2 cellular contexts compared by ENCODE assay signal in the genomic region with DNA sequence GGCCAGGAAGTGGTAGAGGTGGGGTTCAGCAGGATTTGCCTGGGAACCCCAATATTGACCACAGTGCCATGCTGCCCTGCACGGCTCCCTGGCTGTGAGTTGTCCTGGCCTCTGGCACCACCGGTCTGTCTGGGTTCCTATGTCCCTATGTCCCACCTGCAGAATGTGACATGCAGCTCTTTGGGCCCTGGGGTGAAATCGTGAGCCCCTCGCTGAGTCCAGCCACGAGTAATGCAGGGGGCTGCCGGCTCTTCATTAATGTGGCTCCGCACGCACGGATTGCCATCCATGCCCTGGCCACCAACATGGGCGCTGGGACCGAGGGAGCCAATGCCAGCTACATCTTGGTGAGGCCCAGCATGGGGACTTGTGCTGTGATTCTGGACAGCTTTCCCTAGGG.
TF ChIP-seq lines count a peak whose summit lies in the region.

No MANE protein-coding gene starts in this region.

TF ChIP-seq in WTC11, 78 proteins besides CTCF, POLR2A, EP300 and RAD21:
- TF ChIP-seq, protein P1, sequence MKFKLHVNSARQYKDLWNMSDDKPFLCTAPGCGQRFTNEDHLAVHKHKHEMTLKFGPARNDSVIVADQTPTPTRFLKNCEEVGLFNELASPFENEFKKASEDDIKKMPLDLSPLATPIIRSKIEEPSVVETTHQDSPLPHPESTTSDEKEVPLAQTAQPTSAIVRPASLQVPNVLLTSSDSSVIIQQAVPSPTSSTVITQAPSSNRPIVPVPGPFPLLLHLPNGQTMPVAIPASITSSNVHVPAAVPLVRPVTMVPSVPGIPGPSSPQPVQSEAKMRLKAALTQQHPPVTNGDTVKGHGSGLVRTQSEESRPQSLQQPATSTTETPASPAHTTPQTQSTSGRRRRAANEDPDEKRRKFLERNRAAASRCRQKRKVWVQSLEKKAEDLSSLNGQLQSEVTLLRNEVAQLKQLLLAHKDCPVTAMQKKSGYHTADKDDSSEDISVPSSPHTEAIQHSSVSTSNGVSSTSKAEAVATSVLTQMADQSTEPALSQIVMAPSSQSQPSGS (CRISPR knock-in tag; IDR thresholded peaks at IDR 0.05; ENCODE audit: borderline replicate concordance, low read depth), result no peak
- TF ChIP-seq ZNF396 (CRISPR knock-in tag; IDR thresholded peaks at IDR 0.05; ENCODE audit: borderline replicate concordance) (no peak), ESRRA (CRISPR knock-in tag; IDR thresholded peaks at IDR 0.05; ENCODE audit: borderline replicate concordance) (no peak), ZBTB21 (CRISPR knock-in tag; IDR thresholded peaks at IDR 0.05; ENCODE audit: borderline replicate concordance) (no peak), SMAD3 (CRISPR knock-in tag; IDR thresholded peaks at IDR 0.05; ENCODE audit: borderline replicate concordance) (no peak), JUN (CRISPR knock-in tag; IDR thresholded peaks at IDR 0.05) (no peak), NFYB (CRISPR knock-in tag; conservative IDR thresholded peaks at IDR 0.05; ENCODE audit: low read depth) (no peak), RELA (CRISPR knock-in tag; IDR thresholded peaks at IDR 0.05; ENCODE audit: borderline replicate concordance) (no peak), FOXK1 (CRISPR knock-in tag; IDR thresholded peaks at IDR 0.05) (no peak), CBFB (CRISPR knock-in tag; IDR thresholded peaks at IDR 0.05; ENCODE audit: low read depth) (no peak)
- TF ChIP-seq, protein P2, sequence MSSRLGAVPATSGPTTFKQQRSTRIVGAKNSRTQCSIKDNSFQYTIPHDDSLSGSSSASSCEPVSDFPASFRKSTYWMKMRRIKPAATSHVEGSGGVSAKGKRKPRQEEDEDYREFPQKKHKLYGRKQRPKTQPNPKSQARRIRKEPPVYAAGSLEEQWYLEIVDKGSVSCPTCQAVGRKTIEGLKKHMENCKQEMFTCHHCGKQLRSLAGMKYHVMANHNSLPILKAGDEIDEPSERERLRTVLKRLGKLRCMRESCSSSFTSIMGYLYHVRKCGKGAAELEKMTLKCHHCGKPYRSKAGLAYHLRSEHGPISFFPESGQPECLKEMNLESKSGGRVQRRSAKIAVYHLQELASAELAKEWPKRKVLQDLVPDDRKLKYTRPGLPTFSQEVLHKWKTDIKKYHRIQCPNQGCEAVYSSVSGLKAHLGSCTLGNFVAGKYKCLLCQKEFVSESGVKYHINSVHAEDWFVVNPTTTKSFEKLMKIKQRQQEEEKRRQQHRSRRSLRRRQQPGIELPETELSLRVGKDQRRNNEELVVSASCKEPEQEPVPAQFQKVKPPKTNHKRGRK (CRISPR knock-in tag; IDR thresholded peaks at IDR 0.05; ENCODE audit: borderline replicate concordance), result no peak
- TF ChIP-seq, protein P3, sequence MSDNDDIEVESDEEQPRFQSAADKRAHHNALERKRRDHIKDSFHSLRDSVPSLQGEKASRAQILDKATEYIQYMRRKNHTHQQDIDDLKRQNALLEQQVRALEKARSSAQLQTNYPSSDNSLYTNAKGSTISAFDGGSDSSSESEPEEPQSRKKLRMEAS (CRISPR knock-in tag; IDR thresholded peaks at IDR 0.05), result no peak
- TF ChIP-seq, protein P4, sequence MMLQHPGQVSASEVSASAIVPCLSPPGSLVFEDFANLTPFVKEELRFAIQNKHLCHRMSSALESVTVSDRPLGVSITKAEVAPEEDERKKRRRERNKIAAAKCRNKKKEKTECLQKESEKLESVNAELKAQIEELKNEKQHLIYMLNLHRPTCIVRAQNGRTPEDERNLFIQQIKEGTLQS (CRISPR knock-in tag; conservative IDR thresholded peaks at IDR 0.05), result no peak
- TF ChIP-seq, protein P5, sequence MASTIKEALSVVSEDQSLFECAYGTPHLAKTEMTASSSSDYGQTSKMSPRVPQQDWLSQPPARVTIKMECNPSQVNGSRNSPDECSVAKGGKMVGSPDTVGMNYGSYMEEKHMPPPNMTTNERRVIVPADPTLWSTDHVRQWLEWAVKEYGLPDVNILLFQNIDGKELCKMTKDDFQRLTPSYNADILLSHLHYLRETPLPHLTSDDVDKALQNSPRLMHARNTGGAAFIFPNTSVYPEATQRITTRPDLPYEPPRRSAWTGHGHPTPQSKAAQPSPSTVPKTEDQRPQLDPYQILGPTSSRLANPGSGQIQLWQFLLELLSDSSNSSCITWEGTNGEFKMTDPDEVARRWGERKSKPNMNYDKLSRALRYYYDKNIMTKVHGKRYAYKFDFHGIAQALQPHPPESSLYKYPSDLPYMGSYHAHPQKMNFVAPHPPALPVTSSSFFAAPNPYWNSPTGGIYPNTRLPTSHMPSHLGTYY (CRISPR knock-in tag; IDR thresholded peaks at IDR 0.05), result no peak
- TF ChIP-seq, protein P6, sequence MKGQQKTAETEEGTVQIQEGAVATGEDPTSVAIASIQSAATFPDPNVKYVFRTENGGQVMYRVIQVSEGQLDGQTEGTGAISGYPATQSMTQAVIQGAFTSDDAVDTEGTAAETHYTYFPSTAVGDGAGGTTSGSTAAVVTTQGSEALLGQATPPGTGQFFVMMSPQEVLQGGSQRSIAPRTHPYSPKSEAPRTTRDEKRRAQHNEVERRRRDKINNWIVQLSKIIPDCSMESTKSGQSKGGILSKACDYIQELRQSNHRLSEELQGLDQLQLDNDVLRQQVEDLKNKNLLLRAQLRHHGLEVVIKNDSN (CRISPR knock-in tag; IDR thresholded peaks at IDR 0.05), result no peak
- TF ChIP-seq, protein P7, sequence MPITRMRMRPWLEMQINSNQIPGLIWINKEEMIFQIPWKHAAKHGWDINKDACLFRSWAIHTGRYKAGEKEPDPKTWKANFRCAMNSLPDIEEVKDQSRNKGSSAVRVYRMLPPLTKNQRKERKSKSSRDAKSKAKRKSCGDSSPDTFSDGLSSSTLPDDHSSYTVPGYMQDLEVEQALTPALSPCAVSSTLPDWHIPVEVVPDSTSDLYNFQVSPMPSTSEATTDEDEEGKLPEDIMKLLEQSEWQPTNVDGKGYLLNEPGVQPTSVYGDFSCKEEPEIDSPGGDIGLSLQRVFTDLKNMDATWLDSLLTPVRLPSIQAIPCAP (CRISPR knock-in tag; IDR thresholded peaks at IDR 0.05), result no peak

TF ChIP-seq in H1, 55 proteins besides CTCF, POLR2A, EP300 and RAD21:
- TF ChIP-seq CBX5 (IDR thresholded peaks at IDR 0.05; ENCODE audit: low read depth, low read length) (no peak), NRF1 (IDR thresholded peaks at IDR 0.05; ENCODE audit: low read depth, low read length) (no peak), TAF7 (optimal IDR thresholded peaks at IDR 0.05; ENCODE audit: borderline replicate concordance, low read depth, low read length) (no peak), CTBP2 (IDR thresholded peaks at IDR 0.05; ENCODE audit: borderline replicate concordance, insufficient read depth, insufficient read length, low read length) (no peak), CHD1 (IDR thresholded peaks at IDR 0.05; ENCODE audit: low read depth, low read length) (no peak), YY1 (IDR thresholded peaks at IDR 0.05; ENCODE audit: low read depth, low read length) (no peak), RXRA (IDR thresholded peaks at IDR 0.05; ENCODE audit: insufficient read depth, low read depth, low read length) (no peak), TCF12 (IDR thresholded peaks at IDR 0.05; ENCODE audit: low read depth, low read length) (no peak), KDM4A (IDR thresholded peaks at IDR 0.05; ENCODE audit: low read depth, low read length, severe bottlenecking) (no peak), CBX8 (IDR thresholded peaks at IDR 0.05; ENCODE audit: borderline replicate concordance, low read depth, low read length) (no peak), SP2 (IDR thresholded peaks at IDR 0.05; ENCODE audit: low read length) (no peak), MAFK (IDR thresholded peaks at IDR 0.05; ENCODE audit: low read depth, low read length) (no peak), SRF (IDR thresholded peaks at IDR 0.05; ENCODE audit: low read depth, low read length) (no peak), GTF2F1 (IDR thresholded peaks at IDR 0.05; ENCODE audit: borderline replicate concordance, low read depth, low read length) (no peak), POLR2AphosphoS5 (IDR thresholded peaks at IDR 0.05; ENCODE audit: low read depth, low read length) (no peak), SUZ12 (IDR thresholded peaks at IDR 0.05; ENCODE audit: low read length) (no peak)
